ENCODE assay signal across 1 cellular context in the genomic region with DNA sequence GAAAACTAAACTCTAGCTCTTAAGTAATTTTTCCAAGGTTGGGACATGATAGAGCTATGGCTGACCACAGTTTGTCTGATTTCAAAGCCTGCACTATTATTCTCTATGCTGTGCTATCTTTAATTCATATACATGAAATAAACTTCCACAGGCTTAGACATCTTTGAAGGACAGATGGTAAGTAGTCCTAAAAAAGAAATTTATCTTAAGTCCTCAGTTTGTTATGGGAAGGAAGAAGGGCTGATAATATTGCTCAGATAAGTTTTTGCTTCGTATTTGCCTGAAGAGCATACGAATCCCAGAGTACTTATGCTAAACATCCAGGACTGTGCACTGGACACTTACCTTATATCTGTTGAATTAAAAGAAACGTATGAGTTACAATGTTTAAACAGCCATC.
TF ChIP-seq lines count a peak whose summit lies in the region.

No MANE protein-coding gene starts in this region.

TF ChIP-seq in K562, 482 proteins besides CTCF, POLR2A, EP300 and RAD21 (continued from another document):
- TF ChIP-seq MEF2A (IDR thresholded peaks at IDR 0.05; ENCODE audit: control insufficient read depth, low read depth, low read length) (peak; percentile 26; the same call in 1 of the 2 replicates), TBL1XR1 (IDR thresholded peaks at IDR 0.05; ENCODE audit: low read length in 2 of 2) (0 out of 4 replicates have a peak, but pooled peaks of 1 of the 2 experiments have one; percentile 46), SMARCA4 (IDR thresholded peaks at IDR 0.05) (0 out of 2 replicates have a peak, but pooled peaks have one; percentile 25), MCM2 (IDR thresholded peaks at IDR 0.05; ENCODE audit: low read depth) (no peak), PRPF4 (IDR thresholded peaks at IDR 0.05; ENCODE audit: insufficient read depth, low read depth, low read length, poor library complexity, severe bottlenecking) (no peak), TCF3 (CRISPR knock-in tag; IDR thresholded peaks at IDR 0.05) (peak; percentile 83), GTF2E2 (tag; IDR thresholded peaks at IDR 0.05) (0 out of 2 replicates have a peak, but pooled peaks have one; percentile 43), DMBX1 (CRISPR knock-in tag; IDR thresholded peaks at IDR 0.05; ENCODE audit: borderline replicate concordance) (no peak), TEAD4 (IDR thresholded peaks at IDR 0.05; ENCODE audit: low read length) (peak; percentile 58; the same call in 1 of the 2 replicates), TEAD4 (CRISPR knock-in tag; IDR thresholded peaks at IDR 0.05; ENCODE audit: borderline replicate concordance) (no peak), TAL1 (IDR thresholded peaks at IDR 0.05) (peak; percentile 63)
